15 cellular contexts compared by ENCODE assay signal in the genomic region with DNA sequence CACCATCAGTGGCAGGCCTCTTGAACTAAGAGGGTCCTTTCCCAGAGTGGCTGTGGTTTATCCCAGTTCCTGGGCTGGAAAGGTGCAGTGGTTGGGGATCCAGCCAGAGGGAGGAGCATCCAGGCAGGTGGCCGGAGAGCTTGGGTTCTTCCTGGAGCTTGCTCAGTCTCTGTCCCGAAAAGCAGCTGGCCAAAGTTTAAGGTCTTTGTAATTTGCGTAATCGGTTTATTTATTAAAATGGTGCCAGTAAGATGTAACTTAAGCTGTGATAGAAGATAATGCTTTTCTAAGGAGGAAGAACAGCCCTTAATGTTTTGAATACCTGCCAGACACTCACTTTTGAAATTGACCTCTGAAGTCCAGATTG.
DNase-seq lines count a peak whose midpoint lies in the region; ATAC-seq and TF ChIP-seq lines count a peak whose summit lies in the region.
"Had no signal": no experiment of that assay in that cellular context is flagged by ENCODE, and none has a peak within 500 bp of the region (broad histone marks: within the 10 kb centered on the region; RNA-seq: fewer than 3 reads in every experiment).

No MANE protein-coding gene starts in this region.

- H3K27me3 ChIP-seq in CD4-positive, alpha-beta T cell (ENCODE audit: control insufficient read depth, insufficient read depth, low read length), result no peaks in the 10 kb centered on the region
- H3K27me3 ChIP-seq in hepatocyte (no peaks in the 10 kb centered on the region), neural progenitor cell (no peaks in the 10 kb centered on the region)

- no peak for TF ChIP-seq CTCF in CD4-positive, alpha-beta T cell (IDR thresholded peaks at IDR 0.05)
- TF ChIP-seq CTCF in hepatocyte (IDR thresholded peaks at IDR 0.05; ENCODE audit: poor library complexity), result no peak
- TF ChIP-seq CTCF in neural progenitor cell (IDR thresholded peaks at IDR 0.05), result no peak
- TF ChIP-seq CTCF in chondrocyte (IDR thresholded peaks at IDR 0.05), result no peak

- CTCF ChIA-PET in CD4-positive, alpha-beta T cell (lab: Charles Lee), result no interaction called here

- DNase-seq in CD4-positive, alpha-beta T cell, result no peak
- DNase-seq in NCI-H2196 treated with DMSO at 0.1 percent for 48 hours (lab: John Stamatoyannopoulos, UW; ENCODE audit: unreplicated experiment) (peak; percentile 68), hepatocyte (ENCODE audit: low spot score) (no peak), neural progenitor cell (ENCODE audit: low spot score) (no peak), chondrocyte (ENCODE audit: low spot score) (no peak), cortex of kidney (lab: John Stamatoyannopoulos, UW) (no peak), NCI-H2029 treated with DMSO at 0.1 percent for 48 hours (lab: John Stamatoyannopoulos, UW) (no peak)
- DNase-seq: activated CD4-positive, alpha-beta T cell treated with anti-CD3 and anti-CD28 coated beads for 4 hours; Caco-2; foreskin melanocyte; GM23248; NCI-H1417 treated with DMSO at 0.1 percent for 48 hours; nucleus accumbens; stimulated activated CD4-positive, alpha-beta T cell treated with anti-CD3 and anti-CD28 coated beads, Interleukin-12 subunit alpha, Interleukin-12 subunit beta, amount 100 ng/mL, for 4 hours had no signal

- H4K20me1 ChIP-seq in hepatocyte (ENCODE audit: insufficient read depth, poor library complexity, severe bottlenecking) (no peaks in the 10 kb centered on the region), neural progenitor cell (ENCODE audit: low read depth) (peaks cover 39% of the 10 kb centered on the region)

- no peak overlapping the region for H3K4me3 ChIP-seq in hepatocyte
- H3K4me3 ChIP-seq in neural progenitor cell, result no peak overlapping the region
- H3K4me3 ChIP-seq: GM23248 had no signal

- peak overlapping the region; percentile 13 for H3K27ac Mint-ChIP-seq in CD4-positive, alpha-beta T cell
- peak overlapping the region; percentile 100 for H3K27ac Mint-ChIP-seq in neural progenitor cell
- H3K27ac Mint-ChIP-seq in chondrocyte (ENCODE audit: unreplicated experiment), result no peak overlapping the region

- 55% methylated on average over 4 of the region's 4 CpGs for WGBS in hepatocyte (ENCODE audit: low lambda C conversion rate, missing lambda C conversion rate)

- POLR2A ChIA-PET in CD4-positive, alpha-beta T cell (lab: Charles Lee), result no interaction called here

- H3K4me2 ChIP-seq in hepatocyte (no peak overlapping the region), neural progenitor cell (no peak overlapping the region)

- no peaks in the 10 kb centered on the region for H3K9me2 ChIP-seq in hepatocyte (replicated peaks; ENCODE audit: insufficient read depth)

- H3K4me3 Mint-ChIP-seq in CD4-positive, alpha-beta T cell, result no peak overlapping the region
- H3K4me3 Mint-ChIP-seq in neural progenitor cell, result peak overlapping the region; percentile 8
- no peak overlapping the region for H3K4me3 Mint-ChIP-seq in chondrocyte (ENCODE audit: unreplicated experiment)

- H3K36me3 ChIP-seq in hepatocyte (replicated peaks; ENCODE audit: insufficient read depth, low read depth) (no peaks in the 10 kb centered on the region), neural progenitor cell (no peaks in the 10 kb centered on the region)

- ATAC-seq in CD4-positive, alpha-beta T cell (ENCODE audit: poor library complexity), result no peak
- no peak for ATAC-seq in GM18907 (IDR thresholded peaks at IDR 0.05; ENCODE audit: unreplicated experiment)

- no peaks in the 10 kb centered on the region for H3K9me3 ChIP-seq in CD4-positive, alpha-beta T cell (ENCODE audit: control insufficient read depth, low read length)
- H3K9me3 ChIP-seq in hepatocyte (ENCODE audit: low read depth) (no peaks in the 10 kb centered on the region), neural progenitor cell (ENCODE audit: low read depth) (no peaks in the 10 kb centered on the region)
- H3K9me3 ChIP-seq: Caco-2 had no signal

- H3K79me2 ChIP-seq in hepatocyte (peaks cover 23% of the 10 kb centered on the region), neural progenitor cell (ENCODE audit: low read depth) (peaks cover 76% of the 10 kb centered on the region)

- H3K9me3 Mint-ChIP-seq in CD4-positive, alpha-beta T cell, result no peaks in the 10 kb centered on the region
- no peaks in the 10 kb centered on the region for H3K9me3 Mint-ChIP-seq in neural progenitor cell
- H3K9me3 Mint-ChIP-seq in chondrocyte (ENCODE audit: low read depth), result no peaks in the 10 kb centered on the region

- H3K9ac ChIP-seq in neural progenitor cell, result no peak overlapping the region
- H3K9ac ChIP-seq: GM23248 had no signal

- intact Hi-C loops in CD4-positive, alpha-beta T cell (cut with DNase I, micrococcal nuclease), result no loop called here

- H2AFZ ChIP-seq in hepatocyte (no peak overlapping the region), neural progenitor cell (replicated peaks) (no peak overlapping the region)
- H2AFZ ChIP-seq: GM23248 had no signal

- H3K27me3 Mint-ChIP-seq in CD4-positive, alpha-beta T cell, result no peaks in the 10 kb centered on the region
- H3K27me3 Mint-ChIP-seq in neural progenitor cell (ENCODE audit: insufficient read depth, low read depth) (peaks cover 9% of the 10 kb centered on the region), chondrocyte (ENCODE audit: low read depth) (no peaks in the 10 kb centered on the region)

- H3K4me1 ChIP-seq in hepatocyte (ENCODE audit: insufficient read depth) (peaks cover 56% of the 10 kb centered on the region), neural progenitor cell (peaks cover 65% of the 10 kb centered on the region)

- peaks cover 8% of the 10 kb centered on the region for H3K36me3 Mint-ChIP-seq in CD4-positive, alpha-beta T cell (ENCODE audit: low read depth)
- H3K36me3 Mint-ChIP-seq in neural progenitor cell (peaks cover 25% of the 10 kb centered on the region), chondrocyte (ENCODE audit: low read depth) (peaks cover 1% of the 10 kb centered on the region)

- peaks cover 65% of the 10 kb centered on the region for H3K4me1 Mint-ChIP-seq in CD4-positive, alpha-beta T cell (ENCODE audit: low read depth)
- H3K4me1 Mint-ChIP-seq in neural progenitor cell (peaks cover 75% of the 10 kb centered on the region), chondrocyte (ENCODE audit: low read depth) (peaks cover 8% of the 10 kb centered on the region)

- no peak overlapping the region for H3K27ac ChIP-seq in CD4-positive, alpha-beta T cell (ENCODE audit: low read depth, low read length)
- H3K27ac ChIP-seq in hepatocyte (peak overlapping the region; percentile 13), neural progenitor cell (no peak overlapping the region)
- H3K27ac ChIP-seq: GM23248 had no signal

- peaks cover 37% of the 10 kb centered on the region for H3F3A ChIP-seq in neural progenitor cell (ENCODE audit: low read depth)
